Comparison of ENCODE assay signal across 16 cellular contexts in genomic region chr16:1481906-1482835, GRCh38. TPM values are rescaled to one million over a fixed set of nuclear protein-coding genes. Genes with fewer than 3 reads are reported as not detected.
DNase-seq lines count a peak whose midpoint lies in the region; ATAC-seq and TF ChIP-seq lines count a peak whose summit lies in the region.
"Had no signal": no experiment of that assay in that cellular context is flagged by ENCODE, and none has a peak within 500 bp of the region (broad histone marks: within the 10 kb centered on the region; RNA-seq: fewer than 3 reads in every experiment).

No MANE protein-coding gene starts in this region.

- H3F3A ChIP-seq in smooth muscle cell (ENCODE audit: low read depth), result no peaks in the 10 kb centered on the region

- H3K27ac ChIP-seq in epithelial cell of prostate (peak overlapping the region; percentile 10), smooth muscle cell (ENCODE audit: low read depth) (no peak overlapping the region)
- H3K27ac ChIP-seq: brain microvascular endothelial cell, dorsolateral prefrontal cortex, left lung had no signal

- H4K20me1 ChIP-seq in smooth muscle cell (ENCODE audit: low read depth), result no peaks in the 10 kb centered on the region

- H3K9ac ChIP-seq in smooth muscle cell (ENCODE audit: low read depth), result no peak overlapping the region

- no peak for TF ChIP-seq CTCF in smooth muscle cell (IDR thresholded peaks at IDR 0.05; ENCODE audit: borderline replicate concordance, insufficient read depth, poor library complexity, severe bottlenecking)

- DNase-seq in epithelial cell of prostate (ENCODE audit: low read depth, low spot score) (no peak), anterior cingulate cortex (lab: John Stamatoyannopoulos, UW) (no peak), smooth muscle cell (lab: John Stamatoyannopoulos, UW; ENCODE audit: unreplicated experiment) (no peak)
- DNase-seq in stimulated activated naive B cell treated with anti-CD40 and anti-IgM and Interleukin-4, amounts not matched to agents 10 μg/mL and 1 μg/mL and 100 μg/mL, for 72 hours, result no peak
- DNase-seq: activated CD8-positive, alpha-beta memory T cell treated with anti-CD3 and anti-CD28 coated beads, Interleukin-2, amount 10 ng/mL, durations not matched to agents 7 days and 5 days; activated naive CD4-positive, alpha-beta T cell treated with Interleukin-2 at 50 U/mL for 16 hours; brain microvascular endothelial cell; dorsolateral prefrontal cortex; left lung; MV-4-11; NCI-H774 had no signal

- H3K4me1 ChIP-seq in smooth muscle cell (ENCODE audit: low read depth), result no peaks in the 10 kb centered on the region
- H3K4me1 ChIP-seq: left lung had no signal

- H2AFZ ChIP-seq in smooth muscle cell (ENCODE audit: low read depth), result no peak overlapping the region

- peak overlapping the region in 1 of 4 donors; percentile 55 for H3K4me3 Mint-ChIP-seq in IgD-negative memory B cell
- peak overlapping the region in 1 of 2 donors; percentile 11 for H3K4me3 Mint-ChIP-seq in stimulated activated naive B cell treated with anti-CD40 and anti-IgM and Interleukin-4, amounts not matched to agents 10 μg/mL and 1 μg/mL and 100 μg/mL, for 72 hours
- H3K4me3 Mint-ChIP-seq: activated CD8-positive, alpha-beta memory T cell treated with anti-CD3 and anti-CD28 coated beads, Interleukin-2, amount 10 ng/mL, durations not matched to agents 7 days and 5 days; stimulated activated naive CD8-positive, alpha-beta T cell treated with anti-CD3 and anti-CD28 coated beads, Interleukin-15, Interleukin-2, amounts not matched to agents 100 ng/mL and 50 ng/mL, for 24 hours had no signal

- no peaks in the 10 kb centered on the region for H3K9me3 ChIP-seq in smooth muscle cell (replicated peaks; ENCODE audit: low read depth)
- H3K9me3 ChIP-seq: left lung had no signal

- H3K79me2 ChIP-seq in smooth muscle cell (ENCODE audit: low read depth), result no peaks in the 10 kb centered on the region

- H3K27me3 Mint-ChIP-seq in IgD-negative memory B cell, result no peaks in the 10 kb centered on the region
- H3K27me3 Mint-ChIP-seq in stimulated activated naive B cell treated with anti-CD40 and anti-IgM and Interleukin-4, amounts not matched to agents 10 μg/mL and 1 μg/mL and 100 μg/mL, for 72 hours, result no peaks in the 10 kb centered on the region
- H3K27me3 Mint-ChIP-seq: activated CD8-positive, alpha-beta memory T cell treated with anti-CD3 and anti-CD28 coated beads, Interleukin-2, amount 10 ng/mL, durations not matched to agents 7 days and 5 days; stimulated activated naive CD8-positive, alpha-beta T cell treated with anti-CD3 and anti-CD28 coated beads, Interleukin-15, Interleukin-2, amounts not matched to agents 100 ng/mL and 50 ng/mL, for 24 hours had no signal

- H3K4me1 Mint-ChIP-seq in IgD-negative memory B cell, result peaks cover 12 to 29% (median 21%) of the 10 kb centered on the region in 3 donors
- peaks cover 12 to 33% of the 10 kb centered on the region in 2 donors for H3K4me1 Mint-ChIP-seq in stimulated activated naive B cell treated with anti-CD40 and anti-IgM and Interleukin-4, amounts not matched to agents 10 μg/mL and 1 μg/mL and 100 μg/mL, for 72 hours
- H3K4me1 Mint-ChIP-seq: activated CD8-positive, alpha-beta memory T cell treated with anti-CD3 and anti-CD28 coated beads, Interleukin-2, amount 10 ng/mL, durations not matched to agents 7 days and 5 days had no signal

- peaks cover 2% of the 10 kb centered on the region for H3K36me3 Mint-ChIP-seq in IgD-negative memory B cell
- peaks cover 5 to 6% of the 10 kb centered on the region in 2 donors for H3K36me3 Mint-ChIP-seq in stimulated activated naive B cell treated with anti-CD40 and anti-IgM and Interleukin-4, amounts not matched to agents 10 μg/mL and 1 μg/mL and 100 μg/mL, for 72 hours
- H3K36me3 Mint-ChIP-seq: activated CD8-positive, alpha-beta memory T cell treated with anti-CD3 and anti-CD28 coated beads, Interleukin-2, amount 10 ng/mL, durations not matched to agents 7 days and 5 days had no signal

- H3K9me3 Mint-ChIP-seq in IgD-negative memory B cell, result no peaks in the 10 kb centered on the region
- H3K9me3 Mint-ChIP-seq in stimulated activated naive B cell treated with anti-CD40 and anti-IgM and Interleukin-4, amounts not matched to agents 10 μg/mL and 1 μg/mL and 100 μg/mL, for 72 hours, result peaks cover 5% of the 10 kb centered on the region in 2 donors
- H3K9me3 Mint-ChIP-seq: stimulated activated naive CD8-positive, alpha-beta T cell treated with anti-CD3 and anti-CD28 coated beads, Interleukin-15, Interleukin-2, amounts not matched to agents 100 ng/mL and 50 ng/mL, for 24 hours had no signal

- no peaks in the 10 kb centered on the region for H3K36me3 ChIP-seq in smooth muscle cell (ENCODE audit: low read depth)
- H3K36me3 ChIP-seq: brain microvascular endothelial cell, left lung had no signal

- no peak for ATAC-seq in stimulated activated naive B cell treated with anti-CD40 and anti-IgM and Interleukin-4, amounts not matched to agents 10 μg/mL and 1 μg/mL and 100 μg/mL, for 72 hours (replicated peaks)
- ATAC-seq: activated CD8-positive, alpha-beta memory T cell treated with anti-CD3 and anti-CD28 coated beads, Interleukin-2, amount 10 ng/mL, durations not matched to agents 7 days and 5 days; left lung had no signal

- no peak overlapping the region for H3K4me2 ChIP-seq in smooth muscle cell

- peak overlapping the region; percentile 25 to 82 (median 76) for H3K27ac Mint-ChIP-seq in IgD-negative memory B cell
- peak overlapping the region; percentile 51 for H3K27ac Mint-ChIP-seq in stimulated activated naive B cell treated with anti-CD40 and anti-IgM and Interleukin-4, amounts not matched to agents 10 μg/mL and 1 μg/mL and 100 μg/mL, for 72 hours
- H3K27ac Mint-ChIP-seq: activated CD8-positive, alpha-beta memory T cell treated with anti-CD3 and anti-CD28 coated beads, Interleukin-2, amount 10 ng/mL, durations not matched to agents 7 days and 5 days had no signal

- 87% methylated on average over 28 of the region's 28 CpGs for WGBS in smooth muscle cell (ENCODE audit: low lambda C conversion rate)

- no peak overlapping the region for H3K4me3 ChIP-seq in smooth muscle cell
- H3K4me3 ChIP-seq: dorsolateral prefrontal cortex, left lung had no signal

- H3K27me3 ChIP-seq in smooth muscle cell (ENCODE audit: low read depth), result no peaks in the 10 kb centered on the region
- H3K27me3 ChIP-seq: brain microvascular endothelial cell, dorsolateral prefrontal cortex, left lung had no signal

RNA-seq across cellular contexts. Expression of gene PTX4, which starts 6.6 kb away (rescaled TPM):
- polyA plus RNA-seq in IgD-negative memory B cell (not detected), smooth muscle cell (not detected in 2 replicates)
- total RNA-seq in smooth muscle cell, result not detected in 2 replicates
- total RNA-seq: activated CD8-positive, alpha-beta memory T cell treated with anti-CD3 and anti-CD28 coated beads, Interleukin-2, amount 10 ng/mL, durations not matched to agents 7 days and 5 days; H4; left lung; T-helper 1 cell treated with Interleukin-12 subunit alpha and Interleukin-12 subunit beta and Interleukin-4 antibody, amounts not matched to agents 30 ng/mL and 1 ng/mL, for 36 hours had no signal
- polyA plus RNA-seq: BJ had no signal

RNA-seq across cellular contexts. Expression of gene CLCN7, which starts 7.3 kb away (rescaled TPM):
- 102 TPM for polyA plus RNA-seq in IgD-negative memory B cell
- total RNA-seq in smooth muscle cell, result 15.6 and 25.9 TPM in 2 replicates
- polyA plus RNA-seq in smooth muscle cell, result 45.2 and 59.9 TPM in 2 replicates

RNA-seq across cellular contexts. Expression of gene TELO2, which starts 11.0 kb away (rescaled TPM):
- 37.4 TPM for polyA plus RNA-seq in IgD-negative memory B cell
- total RNA-seq in smooth muscle cell, result 4.8 and 6.5 TPM in 2 replicates
- polyA plus RNA-seq in smooth muscle cell, result 22.9 and 25.1 TPM in 2 replicates

RNA-seq across cellular contexts. Expression of gene CCDC154, which starts 37.8 kb away (rescaled TPM):
- polyA plus RNA-seq in IgD-negative memory B cell (1.5 TPM), smooth muscle cell (0.24 and 1.0 TPM in 2 replicates)
- total RNA-seq in smooth muscle cell, result not detected in 2 replicates
- total RNA-seq: H4 had no signal

RNA-seq across cellular contexts. Expression of gene PERCC1, which starts 51.3 kb away (rescaled TPM):
- polyA plus RNA-seq in IgD-negative memory B cell (not detected), smooth muscle cell (not detected in 2 replicates)
- not detected in 2 replicates for total RNA-seq in smooth muscle cell
- total RNA-seq: H4; T-helper 1 cell treated with Interleukin-12 subunit alpha and Interleukin-12 subunit beta and Interleukin-4 antibody, amounts not matched to agents 30 ng/mL and 1 ng/mL, for 36 hours had no signal
- polyA plus RNA-seq: BJ had no signal
